In genomic region chr11:82267186-82267585, GRCh38 we compare ENCODE assay signal across 23 cellular contexts.
DNase-seq lines count a peak whose midpoint lies in the region; FAIRE-seq and TF ChIP-seq lines count a peak whose summit lies in the region.
"Had no signal": no experiment of that assay in that cellular context is flagged by ENCODE, and none has a peak within 500 bp of the region (broad histone marks: within the 10 kb centered on the region; RNA-seq: fewer than 3 reads in every experiment).

No MANE protein-coding gene starts in this region.

- no peaks in the 10 kb centered on the region for H3K9me3 ChIP-seq in mammary epithelial cell (replicated peaks; ENCODE audit: insufficient read depth, low read length)
- H3K9me3 ChIP-seq: BLaER1, Caco-2 had no signal

- DNase-seq in mammary epithelial cell (peak; percentile 1), MCF 10A (ENCODE audit: unreplicated experiment) (no peak), bronchial epithelial cell (ENCODE audit: low read depth) (peak; percentile 42), renal cortical epithelial cell (ENCODE audit: low read depth) (peak; percentile 4), NCI-H1048 (lab: John Stamatoyannopoulos, UW) (no peak)
- no peak for DNase-seq in activated naive CD8-positive, alpha-beta T cell treated with anti-CD3 and anti-CD28 coated beads for 36 hours
- no peak for DNase-seq in activated CD4-positive, alpha-beta memory T cell treated with anti-CD3 and anti-CD28 coated beads for 36 hours
- DNase-seq: Caco-2; CD4-positive, CD25-positive, alpha-beta regulatory T cell; CD8-positive, alpha-beta T cell; DMS153; DND-41; GM23248; H7; HCEC 1CT had no signal

- H3K36me3 ChIP-seq in mammary epithelial cell (ENCODE audit: insufficient read depth, low read length) (no peaks in the 10 kb centered on the region), bronchial epithelial cell (ENCODE audit: control insufficient read depth, insufficient read depth, low read length) (no peaks in the 10 kb centered on the region)
- H3K36me3 ChIP-seq: BLaER1 had no signal

- POLR2A ChIA-PET in MCF 10A (lab: Yijun Ruan, JAX), result no interaction called here
- POLR2A ChIA-PET in activated CD4-positive, alpha-beta memory T cell treated with anti-CD3 and anti-CD28 coated beads for 36 hours (lab: Charles Lee), result no interaction called here

- no peaks in the 10 kb centered on the region for H3K4me1 Mint-ChIP-seq in MCF 10A (ENCODE audit: insufficient read depth, unreplicated experiment)
- no peaks in the 10 kb centered on the region for H3K4me1 Mint-ChIP-seq in activated naive CD8-positive, alpha-beta T cell treated with anti-CD3 and anti-CD28 coated beads for 36 hours
- no peaks in the 10 kb centered on the region for H3K4me1 Mint-ChIP-seq in activated CD4-positive, alpha-beta memory T cell treated with anti-CD3 and anti-CD28 coated beads for 36 hours (ENCODE audit: low read depth)
- H3K4me1 Mint-ChIP-seq: B cell; CD4-positive, CD25-positive, alpha-beta regulatory T cell had no signal

- no peak for FAIRE-seq in bronchial epithelial cell (lab: Jason Lieb, UNC)
- FAIRE-seq: A204.1, G401.6, GM12892, H1 had no signal

- H3K79me2 ChIP-seq in mammary epithelial cell (ENCODE audit: insufficient read depth, low read length), result no peaks in the 10 kb centered on the region

- BruUV-seq in mammary epithelial cell (replicated peaks; lab: Mats Ljungman, UMichigan), result no TSS peak
- no TSS peak for BruUV-seq in MCF 10A (replicated peaks; lab: Mats Ljungman, UMichigan)

- no peak overlapping the region for H3K4me3 Mint-ChIP-seq in MCF 10A (ENCODE audit: unreplicated experiment)
- no peak overlapping the region for H3K4me3 Mint-ChIP-seq in activated naive CD8-positive, alpha-beta T cell treated with anti-CD3 and anti-CD28 coated beads for 36 hours
- H3K4me3 Mint-ChIP-seq in activated CD4-positive, alpha-beta memory T cell treated with anti-CD3 and anti-CD28 coated beads for 36 hours, result no peak overlapping the region
- H3K4me3 Mint-ChIP-seq: B cell; CD4-positive, CD25-positive, alpha-beta regulatory T cell; CD8-positive, alpha-beta T cell had no signal

- H2AFZ ChIP-seq in mammary epithelial cell (ENCODE audit: low read depth, low read length), result no peak overlapping the region
- H2AFZ ChIP-seq: GM23248 had no signal

- H3K4me1 ChIP-seq in mammary epithelial cell (ENCODE audit: insufficient read depth, low read length), result no peaks in the 10 kb centered on the region
- H3K4me1 ChIP-seq: BLaER1, Caco-2 had no signal

- intact Hi-C loops in mammary epithelial cell (cut with micrococcal nuclease) (no loop called here), MCF 10A (cut with micrococcal nuclease) (no loop called here)
- intact Hi-C loops in activated CD4-positive, alpha-beta memory T cell treated with anti-CD3 and anti-CD28 coated beads for 36 hours (cut with micrococcal nuclease), result no loop called here

- H3K4me2 ChIP-seq in mammary epithelial cell (ENCODE audit: insufficient read depth, low read depth, low read length), result no peak overlapping the region
- H3K4me2 ChIP-seq: BLaER1 had no signal

- H3K36me3 Mint-ChIP-seq in MCF 10A (ENCODE audit: insufficient read depth, unreplicated experiment), result no peaks in the 10 kb centered on the region
- no peaks in the 10 kb centered on the region for H3K36me3 Mint-ChIP-seq in activated naive CD8-positive, alpha-beta T cell treated with anti-CD3 and anti-CD28 coated beads for 36 hours
- no peaks in the 10 kb centered on the region for H3K36me3 Mint-ChIP-seq in activated CD4-positive, alpha-beta memory T cell treated with anti-CD3 and anti-CD28 coated beads for 36 hours
- H3K36me3 Mint-ChIP-seq: CD4-positive, CD25-positive, alpha-beta regulatory T cell; CD8-positive, alpha-beta T cell had no signal

- H3K9me3 Mint-ChIP-seq in MCF 10A (ENCODE audit: unreplicated experiment), result no peaks in the 10 kb centered on the region
- H3K9me3 Mint-ChIP-seq in activated naive CD8-positive, alpha-beta T cell treated with anti-CD3 and anti-CD28 coated beads for 36 hours, result no peaks in the 10 kb centered on the region
- no peaks in the 10 kb centered on the region for H3K9me3 Mint-ChIP-seq in activated CD4-positive, alpha-beta memory T cell treated with anti-CD3 and anti-CD28 coated beads for 36 hours
- H3K9me3 Mint-ChIP-seq: CD8-positive, alpha-beta T cell had no signal

- 0% methylated on average over 3 of the region's 3 CpGs for whole genome bisulfite sequencing in mammary epithelial cell (ENCODE audit: low coverage, missing lambda C conversion rate)

- H3K27ac Mint-ChIP-seq in MCF 10A (ENCODE audit: low read depth, unreplicated experiment), result no peak overlapping the region
- no peak overlapping the region for H3K27ac Mint-ChIP-seq in activated naive CD8-positive, alpha-beta T cell treated with anti-CD3 and anti-CD28 coated beads for 36 hours
- no peak overlapping the region for H3K27ac Mint-ChIP-seq in activated CD4-positive, alpha-beta memory T cell treated with anti-CD3 and anti-CD28 coated beads for 36 hours
- H3K27ac Mint-ChIP-seq: B cell; CD4-positive, CD25-positive, alpha-beta regulatory T cell; CD8-positive, alpha-beta T cell had no signal

- H3K27me3 ChIP-seq in mammary epithelial cell (ENCODE audit: insufficient read depth, low read length) (peaks cover 2% of the 10 kb centered on the region), bronchial epithelial cell (ENCODE audit: control insufficient read depth, insufficient read depth, low read length) (no peaks in the 10 kb centered on the region)
- H3K27me3 ChIP-seq: BLaER1 had no signal

- TF ChIP-seq CTCF in mammary epithelial cell (conservative IDR thresholded peaks at IDR 0.05 in 1 of 2, IDR thresholded peaks at IDR 0.05 in 1 of 2; ENCODE audit: extremely low read depth in 1 of 2, insufficient read depth in 1 of 2, low read depth in 1 of 2, low read length in 2 of 2) (no peak), MCF 10A (IDR thresholded peaks at IDR 0.05; ENCODE audit: unreplicated experiment) (no peak), bronchial epithelial cell (IDR thresholded peaks at IDR 0.05; ENCODE audit: insufficient read depth, low read length, severe bottlenecking) (no peak)

- no peak overlapping the region for H3K27ac ChIP-seq in mammary epithelial cell (ENCODE audit: insufficient read depth, low read depth, low read length)
- H3K27ac ChIP-seq: 22Rv1, BLaER1, C4-2B, GM23248 had no signal

- H3K27me3 Mint-ChIP-seq in MCF 10A (ENCODE audit: insufficient read depth, unreplicated experiment), result peaks cover 51% of the 10 kb centered on the region
- H3K27me3 Mint-ChIP-seq in activated naive CD8-positive, alpha-beta T cell treated with anti-CD3 and anti-CD28 coated beads for 36 hours, result no peaks in the 10 kb centered on the region
- peaks cover 1% of the 10 kb centered on the region for H3K27me3 Mint-ChIP-seq in activated CD4-positive, alpha-beta memory T cell treated with anti-CD3 and anti-CD28 coated beads for 36 hours
- H3K27me3 Mint-ChIP-seq: B cell had no signal

- CTCF ChIA-PET in mammary epithelial cell (lab: Charles Lee; ENCODE audit: low non-redundant PET) (no interaction called here), MCF 10A (lab: Yijun Ruan, JAX) (no interaction called here)
- CTCF ChIA-PET in activated CD4-positive, alpha-beta memory T cell treated with anti-CD3 and anti-CD28 coated beads for 36 hours (lab: Charles Lee), result no interaction called here

- no peaks in the 10 kb centered on the region for H4K20me1 ChIP-seq in mammary epithelial cell (ENCODE audit: insufficient read depth, low read length)
- H4K20me1 ChIP-seq: BLaER1 had no signal

- dilution Hi-C loops in mammary epithelial cell (cut with HindIII; ENCODE audit: low sequenced_read_pairs), result no loop called here

- H3K4me3 ChIP-seq in mammary epithelial cell (replicated peaks in 1 of 3; ENCODE audit: insufficient read depth in 1 of 3, low read depth in 2 of 3, low read length in 3 of 3), result no peak overlapping the region
- H3K4me3 ChIP-seq in bronchial epithelial cell (ENCODE audit: low read depth, low read length), result no peak overlapping the region
- H3K4me3 ChIP-seq: BLaER1, GM23248 had no signal

- no peak overlapping the region for H3K9ac ChIP-seq in mammary epithelial cell (ENCODE audit: insufficient read depth, low read length)
- H3K9ac ChIP-seq: BLaER1, GM23248 had no signal

- in situ Hi-C loops in mammary epithelial cell (cut with MboI; ENCODE audit: low sequenced_read_pairs in 2 of 2), result no loop called here

Comparison
In these comparisons a context has a peak if more than half of its experiments do, and no peak if none do; other contexts are left out.
1. DNase-seq: peak in mammary epithelial cell (single experiment), bronchial epithelial cell (single experiment) and renal cortical epithelial cell (single experiment); none in MCF 10A (single experiment), NCI-H1048 (single experiment), activated naive CD8-positive, alpha-beta T cell treated with anti-CD3 and anti-CD28 coated beads for 36 hours (single experiment) and activated CD4-positive, alpha-beta memory T cell treated with anti-CD3 and anti-CD28 coated beads for 36 hours (single experiment).